In the genomic region with DNA sequence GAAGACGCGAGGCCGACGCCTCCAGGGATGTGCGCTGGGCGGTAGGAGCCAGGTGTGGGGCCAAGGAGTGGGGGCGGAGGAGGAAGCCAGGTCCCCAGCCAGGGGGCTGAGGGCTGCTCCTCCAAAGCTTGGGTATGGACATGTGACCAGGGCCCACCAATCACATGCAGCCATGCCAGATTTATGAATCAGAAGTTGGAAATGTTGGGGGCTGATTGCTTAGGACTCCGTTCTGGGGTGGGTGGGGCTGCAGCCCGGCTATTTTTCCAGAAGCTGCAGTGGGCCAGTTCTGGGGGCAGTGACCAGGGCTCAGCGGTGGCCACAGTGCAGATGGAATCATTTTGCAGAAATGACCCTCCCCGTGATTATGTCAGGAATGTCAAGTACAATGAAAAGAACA, we compare ENCODE assay signal across 8 cellular contexts.
A peak's percentile ranks its signal among the peaks of the same experiment; 100 is the strongest.
DNase-seq lines count a peak whose midpoint lies in the region; ATAC-seq, FAIRE-seq and TF ChIP-seq lines count a peak whose summit lies in the region.

No MANE protein-coding gene starts in this region.

- no peak for TF ChIP-seq EP300 in A549 (IDR thresholded peaks at IDR 0.05)
- TF ChIP-seq EP300 in K562 (IDR thresholded peaks at IDR 0.05; ENCODE audit: low read length) = no peak

- TF ChIP-seq POLR2A in A549 (IDR thresholded peaks at IDR 0.05; ENCODE audit: low read length) = no peak
- no peak for TF ChIP-seq POLR2A in K562 (conservative IDR thresholded peaks at IDR 0.05)

- no peaks in the 10 kb centered on the region for H4K20me1 ChIP-seq in K562 (replicated peaks; ENCODE audit: control insufficient read depth, insufficient read depth, low read length)

- H3K36me3 ChIP-seq in H7 (replicated peaks; ENCODE audit: control insufficient read depth, insufficient read depth, low read length) = no peaks in the 10 kb centered on the region
- no peaks in the 10 kb centered on the region for H3K36me3 ChIP-seq in K562 (ENCODE audit: control insufficient read depth, insufficient read depth, low read length)
- H3K36me3 ChIP-seq in lung (ENCODE audit: control insufficient read depth in 2 of 2, insufficient read depth in 2 of 2, low read length in 2 of 2) = no peaks in the 10 kb centered on the region

- no peak overlapping the region for H3K9ac ChIP-seq in K562 (ENCODE audit: insufficient read depth in 1 of 2, low read depth in 2 of 2, low read length in 2 of 2)

- peaks cover 3% of the 10 kb centered on the region for H3K9me1 ChIP-seq in K562 (ENCODE audit: control insufficient read depth, insufficient read depth, low read length)

- FAIRE-seq in A549 (lab: Jason Lieb, UNC) (no peak), K562 (lab: Jason Lieb, UNC) (peak; percentile 51)

- WGBS in A549 (ENCODE audit: missing lambda C conversion rate) = 5% methylated on average over 10 of the region's 11 CpGs
- WGBS in K562 (ENCODE audit: insufficient coverage, low coverage, missing lambda C conversion rate) = 34% methylated on average over 10 of the region's 11 CpGs
- WGBS in lung, 2 donors = 70 to 86% methylated on average over 11 of the region's 11 CpGs

- H3K4me1 ChIP-seq in A549 (peaks cover 73% of the 10 kb centered on the region), K562 (replicated peaks in 1 of 2; ENCODE audit: control insufficient read depth in 2 of 2, insufficient read depth in 2 of 2, low read length in 2 of 2) (peaks cover 30 to 48% of the 10 kb centered on the region in 2 experiments), lung (ENCODE audit: control insufficient read depth in 2 of 2, insufficient read depth in 2 of 2, low read length in 2 of 2) (peaks cover 0 to 11% of the 10 kb centered on the region in 2 donors)

- BruUV-seq in K562 (replicated peaks; lab: Mats Ljungman, UMichigan) = no TSS peak

- CTCF ChIA-PET in A549 (lab: Yijun Ruan, JAX) (interaction anchor here (1.2 to 4.1 kb wide), 4 partner anchors 14 to 34 kb away, joined by 3 to 13 read pairs (median 4); no protein-coding TSS in a partner anchor), K562 (lab: Yijun Ruan, JAX; ENCODE audit: low intra/inter-chr PET ratio) (no interaction called here)

- peak overlapping the region; percentile 77 for H3K4me2 ChIP-seq in A549
- no peak overlapping the region for H3K4me2 ChIP-seq in K562 (ENCODE audit: insufficient read depth, low read length)

- no peaks in the 10 kb centered on the region for H3K79me2 ChIP-seq in K562 (ENCODE audit: control insufficient read depth, insufficient read depth, low read length)

- POLR2A ChIA-PET in A549 (lab: Yijun Ruan, JAX) = interaction anchor here (1.0 to 2.6 kb wide), 3 partner anchors 23 to 96 kb away, joined by 4 to 9 read pairs (median 5); a partner anchor contains a TSS
- POLR2A ChIA-PET in K562 (lab: Yijun Ruan, JAX) = interaction anchor here (0.8 kb wide), 1 partner anchor 94 kb away, joined by 3 read pairs; no protein-coding TSS in a partner anchor

- H3K4me3 ChIP-seq in A549 (0 out of 3 replicates have a peak overlapping the region, but pooled peaks have one; percentile 4), H7 (ENCODE audit: insufficient read depth, low read depth, low read length) (no peak overlapping the region), K562 (no peak overlapping the region), lung (no peak overlapping the region)

- in situ Hi-C loops in K562 (cut with MboI) = no loop called here

- H2AFZ ChIP-seq in K562 (ENCODE audit: low read depth, low read length) = no peak overlapping the region

- DNase-seq in A549 (ENCODE audit: low read depth in 1 of 2, low spot score in 1 of 2) = peak; percentile 86 to 95
- peak; percentile 92 for DNase-seq in H7
- DNase-seq in K562 (ENCODE audit: extremely low read depth in 1 of 4, low spot score in 3 of 4) = peak in 3 of 4 experiments; percentile 70 to 84 (median 84)
- DNase-seq in lung (ENCODE audit: low spot score) = peak; percentile 59
- DNase-seq in NCI-H1048 (lab: John Stamatoyannopoulos, UW) = no peak
- DNase-seq in DMS 273 (lab: John Stamatoyannopoulos, UW; ENCODE audit: unreplicated experiment) = no peak
- DNase-seq in stimulated activated CD4-positive, alpha-beta T cell treated with anti-CD3 and anti-CD28 coated beads, Interleukin-2, amount 100 ng/mL, for 24 hours = no peak
- no peak for DNase-seq in superior temporal gyrus (ENCODE audit: extremely low spot score)

- intact Hi-C loops in K562 (cut with micrococcal nuclease) = no loop called here

- no peak for TF ChIP-seq CTCF in A549 (IDR thresholded peaks at IDR 0.05)
- no peak for TF ChIP-seq CTCF in K562 (IDR thresholded peaks at IDR 0.05 in 2 of 3, conservative IDR thresholded peaks at IDR 0.05 in 1 of 3; ENCODE audit: insufficient read depth in 2 of 3, low read depth in 1 of 3, low read length in 3 of 3)
- TF ChIP-seq CTCF in lung (IDR thresholded peaks at IDR 0.05; ENCODE audit: control extremely low read depth, extremely low read depth) = no peak

- peak; percentile 62 to 86 for ATAC-seq in A549
- ATAC-seq in K562 = no peak
- no peak for ATAC-seq in lung (ENCODE audit: insufficient read depth, low FRiP score)

- H3K9me3 ChIP-seq in A549 = 0 out of 3 replicates have a peak, but pooled peaks cover 2% of the 10 kb centered on the region
- no peaks in the 10 kb centered on the region for H3K9me3 ChIP-seq in K562 (replicated peaks; ENCODE audit: control insufficient read depth, insufficient read depth, low read depth, low read length)
- no peaks in the 10 kb centered on the region for H3K9me3 ChIP-seq in lung (ENCODE audit: control insufficient read depth in 2 of 2, insufficient read depth in 1 of 2, low read length in 1 of 2)

- TF ChIP-seq RAD21 in A549 (conservative IDR thresholded peaks at IDR 0.05 in 1 of 2, IDR thresholded peaks at IDR 0.05 in 1 of 2) (0 out of 5 replicates have a peak, but pooled peaks of 1 of the 2 experiments have one; percentile 14), K562 (CRISPR knock-in tag; conservative IDR thresholded peaks at IDR 0.05 in 1 of 2, IDR thresholded peaks at IDR 0.05 in 1 of 2) (no peak)

- H3K27ac ChIP-seq in A549 (peak overlapping the region; percentile 96), K562 (ENCODE audit: extremely low read depth, low read depth, low read length) (no peak overlapping the region), lung (ENCODE audit: low read depth in 1 of 2, low read length in 1 of 2) (peak overlapping the region; percentile 10 to 21)

- no peaks in the 10 kb centered on the region for H3K27me3 ChIP-seq in H7 (ENCODE audit: control insufficient read depth, insufficient read depth, low read length)
- H3K27me3 ChIP-seq in K562 (ENCODE audit: control insufficient read depth in 2 of 2, insufficient read depth in 2 of 2, low read length in 2 of 2) = no peaks in the 10 kb centered on the region; a peak in 1 of 5 replicates
- H3K27me3 ChIP-seq in lung (ENCODE audit: control insufficient read depth, insufficient read depth) = no peaks in the 10 kb centered on the region

TF ChIP-seq in A549, 52 proteins besides CTCF, POLR2A, EP300 and RAD21:
- TF ChIP-seq HOXB5 (CRISPR knock-in tag; IDR thresholded peaks at IDR 0.05) = 0 out of 2 replicates have a peak, but pooled peaks have one; percentile 43
- no peak for TF ChIP-seq FOSL2 (IDR thresholded peaks at IDR 0.05)
- TF ChIP-seq FOSL2 (CRISPR knock-in tag; IDR thresholded peaks at IDR 0.05) = peak; percentile 74
- TF ChIP-seq PHF8 (IDR thresholded peaks at IDR 0.05; ENCODE audit: borderline replicate concordance, low read depth) = no peak
- TF ChIP-seq, protein P1, sequence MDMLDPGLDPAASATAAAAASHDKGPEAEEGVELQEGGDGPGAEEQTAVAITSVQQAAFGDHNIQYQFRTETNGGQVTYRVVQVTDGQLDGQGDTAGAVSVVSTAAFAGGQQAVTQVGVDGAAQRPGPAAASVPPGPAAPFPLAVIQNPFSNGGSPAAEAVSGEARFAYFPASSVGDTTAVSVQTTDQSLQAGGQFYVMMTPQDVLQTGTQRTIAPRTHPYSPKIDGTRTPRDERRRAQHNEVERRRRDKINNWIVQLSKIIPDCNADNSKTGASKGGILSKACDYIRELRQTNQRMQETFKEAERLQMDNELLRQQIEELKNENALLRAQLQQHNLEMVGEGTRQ (IDR thresholded peaks at IDR 0.05) = peak; percentile 95
- peak; percentile 15 to 44; a peak in 1 of 5 replicates for TF ChIP-seq JUN (IDR thresholded peaks at IDR 0.05)

TF ChIP-seq in K562, 482 proteins besides CTCF, POLR2A, EP300 and RAD21 (continues in another document):
- TF ChIP-seq FIP1L1 (IDR thresholded peaks at IDR 0.05; ENCODE audit: low read depth, low read length, poor library complexity, severe bottlenecking) (no peak), ZNF174 (CRISPR knock-in tag; IDR thresholded peaks at IDR 0.05) (no peak), MEF2A (IDR thresholded peaks at IDR 0.05; ENCODE audit: control insufficient read depth, low read depth, low read length) (no peak), PTBP1 (IDR thresholded peaks at IDR 0.05; ENCODE audit: low read depth, low read length) (no peak), NBN (IDR thresholded peaks at IDR 0.05; ENCODE audit: low read depth) (no peak), NFXL1 (CRISPR knock-in tag; IDR thresholded peaks at IDR 0.05) (no peak), SMARCA4 (IDR thresholded peaks at IDR 0.05) (no peak), KDM5B (IDR thresholded peaks at IDR 0.05; ENCODE audit: insufficient replicate concordance, low read depth, low read length) (no peak), THRAP3 (IDR thresholded peaks at IDR 0.05; ENCODE audit: borderline replicate concordance) (no peak), RBBP5 (IDR thresholded peaks at IDR 0.05; ENCODE audit: borderline replicate concordance, insufficient read depth, low read length, poor library complexity, severe bottlenecking) (no peak)
- TF ChIP-seq, protein P2, sequence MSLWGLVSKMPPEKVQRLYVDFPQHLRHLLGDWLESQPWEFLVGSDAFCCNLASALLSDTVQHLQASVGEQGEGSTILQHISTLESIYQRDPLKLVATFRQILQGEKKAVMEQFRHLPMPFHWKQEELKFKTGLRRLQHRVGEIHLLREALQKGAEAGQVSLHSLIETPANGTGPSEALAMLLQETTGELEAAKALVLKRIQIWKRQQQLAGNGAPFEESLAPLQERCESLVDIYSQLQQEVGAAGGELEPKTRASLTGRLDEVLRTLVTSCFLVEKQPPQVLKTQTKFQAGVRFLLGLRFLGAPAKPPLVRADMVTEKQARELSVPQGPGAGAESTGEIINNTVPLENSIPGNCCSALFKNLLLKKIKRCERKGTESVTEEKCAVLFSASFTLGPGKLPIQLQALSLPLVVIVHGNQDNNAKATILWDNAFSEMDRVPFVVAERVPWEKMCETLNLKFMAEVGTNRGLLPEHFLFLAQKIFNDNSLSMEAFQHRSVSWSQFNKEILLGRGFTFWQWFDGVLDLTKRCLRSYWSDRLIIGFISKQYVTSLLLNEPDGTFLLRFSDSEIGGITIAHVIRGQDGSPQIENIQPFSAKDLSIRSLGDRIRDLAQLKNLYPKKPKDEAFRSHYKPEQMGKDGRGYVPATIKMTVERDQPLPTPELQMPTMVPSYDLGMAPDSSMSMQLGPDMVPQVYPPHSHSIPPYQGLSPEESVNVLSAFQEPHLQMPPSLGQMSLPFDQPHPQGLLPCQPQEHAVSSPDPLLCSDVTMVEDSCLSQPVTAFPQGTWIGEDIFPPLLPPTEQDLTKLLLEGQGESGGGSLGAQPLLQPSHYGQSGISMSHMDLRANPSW (CRISPR knock-in tag; IDR thresholded peaks at IDR 0.05) = no peak

Comparison
In these comparisons a context has a peak if more than half of its experiments do, and no peak if none do; other contexts are left out.
1. ATAC-seq: peak in A549 (2 of 2); none in K562 (single experiment) and lung (single experiment).
2. DNase-seq: peak in A549 (2 of 2), H7 (single experiment), K562 (3 of 4) and lung (single experiment); none in NCI-H1048 (single experiment), DMS 273 (single experiment), stimulated activated CD4-positive, alpha-beta T cell treated with anti-CD3 and anti-CD28 coated beads, Interleukin-2, amount 100 ng/mL, for 24 hours (0 of 2) and superior temporal gyrus (single experiment).